In genomic region chr20:37408202-37408929, GRCh38 we compare ENCODE assay signal across 18 cellular contexts.
DNase-seq lines count a peak whose midpoint lies in the region; ATAC-seq and TF ChIP-seq lines count a peak whose summit lies in the region.
"Had no signal": no experiment of that assay in that cellular context is flagged by ENCODE, and none has a peak within 500 bp of the region (broad histone marks: within the 10 kb centered on the region; RNA-seq: fewer than 3 reads in every experiment).

No MANE protein-coding gene starts in this region.

- intact Hi-C loops in activated naive CD4-positive, alpha-beta T cell treated with anti-CD3 and anti-CD28 coated beads for 36 hours (cut with micrococcal nuclease): loop anchor here (5.0 kb wide), 1 partner anchor 119 kb away; the partner anchor contains the start of gene BLCAP

- no peak overlapping the region for H2AFZ ChIP-seq in smooth muscle cell (ENCODE audit: low read depth)

- no peaks in the 10 kb centered on the region for H3K4me1 ChIP-seq in RWPE2 (ENCODE audit: insufficient read depth, poor library complexity, severe bottlenecking)
- H3K4me1 ChIP-seq in smooth muscle cell (ENCODE audit: low read depth): peaks cover 35% of the 10 kb centered on the region

- peaks cover 16% of the 10 kb centered on the region for H3K4me1 Mint-ChIP-seq in activated naive CD4-positive, alpha-beta T cell treated with anti-CD3 and anti-CD28 coated beads, Interleukin-2, amount 50 U/mL, for 24 hours
- H3K4me1 Mint-ChIP-seq in activated naive CD4-positive, alpha-beta T cell treated with anti-CD3 and anti-CD28 coated beads for 36 hours (ENCODE audit: low read depth): peaks cover 12% of the 10 kb centered on the region

- no peak overlapping the region for H3K9ac ChIP-seq in smooth muscle cell (ENCODE audit: low read depth)

- peaks cover 3% of the 10 kb centered on the region; the same call in 1 of the 2 replicates for H3K36me3 ChIP-seq in RWPE2 (ENCODE audit: low read depth)
- no peaks in the 10 kb centered on the region for H3K36me3 ChIP-seq in smooth muscle cell (ENCODE audit: low read depth)
- H3K36me3 ChIP-seq: thyroid gland had no signal

- H3K9me3 Mint-ChIP-seq in activated naive CD4-positive, alpha-beta T cell treated with anti-CD3 and anti-CD28 coated beads, Interleukin-2, amount 50 U/mL, for 24 hours: no peaks in the 10 kb centered on the region
- H3K9me3 Mint-ChIP-seq in activated naive CD4-positive, alpha-beta T cell treated with anti-CD3 and anti-CD28 coated beads for 36 hours: no peaks in the 10 kb centered on the region
- H3K9me3 Mint-ChIP-seq: activated CD8-positive, alpha-beta T cell treated with anti-CD3 and anti-CD28 coated beads for 36 hours; IgD-negative memory B cell; T-helper 1 cell treated with Interleukin-12 subunit alpha and Interleukin-12 subunit beta and Interleukin-4 antibody, amounts not matched to agents 30 μg/mL and 1 μg/mL, for 36 hours had no signal

- no peaks in the 10 kb centered on the region for H3K27me3 ChIP-seq in RWPE2 (ENCODE audit: insufficient read depth, poor library complexity, severe bottlenecking)
- no peaks in the 10 kb centered on the region for H3K27me3 ChIP-seq in smooth muscle cell (ENCODE audit: low read depth)
- H3K27me3 ChIP-seq: thyroid gland had no signal

- ATAC-seq in RWPE2 (ENCODE audit: low read depth) (no peak), omental fat pad (ENCODE audit: low FRiP score) (no peak)
- ATAC-seq: lower lobe of right lung had no signal

- H3K27ac ChIP-seq in RWPE2 (ENCODE audit: poor library complexity, severe bottlenecking) (no peak overlapping the region), smooth muscle cell (ENCODE audit: low read depth) (no peak overlapping the region)
- H3K27ac ChIP-seq: lower lobe of right lung, thyroid gland had no signal

- H3F3A ChIP-seq in smooth muscle cell (ENCODE audit: low read depth): peaks cover 14% of the 10 kb centered on the region

- no peaks in the 10 kb centered on the region for H3K36me3 Mint-ChIP-seq in activated naive CD4-positive, alpha-beta T cell treated with anti-CD3 and anti-CD28 coated beads, Interleukin-2, amount 50 U/mL, for 24 hours
- no peaks in the 10 kb centered on the region for H3K36me3 Mint-ChIP-seq in activated naive CD4-positive, alpha-beta T cell treated with anti-CD3 and anti-CD28 coated beads for 36 hours (ENCODE audit: low read depth)
- H3K36me3 Mint-ChIP-seq: IgD-negative memory B cell had no signal

- DNase-seq in activated naive CD4-positive, alpha-beta T cell treated with anti-CD3 and anti-CD28 coated beads for 36 hours: no peak
- DNase-seq in RWPE2 (ENCODE audit: low spot score): peak; percentile 75
- DNase-seq in fibroblast of the aortic adventitia (ENCODE audit: low read depth): peak; percentile 31
- DNase-seq in smooth muscle cell (lab: John Stamatoyannopoulos, UW; ENCODE audit: unreplicated experiment): no peak
- DNase-seq in omental fat pad (ENCODE audit: low spot score): no peak
- no peak for DNase-seq in NCI-H524 treated with DMSO at 0.1 percent for 48 hours (lab: John Stamatoyannopoulos, UW)
- DNase-seq in EL: no peak
- DNase-seq: activated T-cell treated with anti-CD3 and anti-CD28 coated beads, Interleukin-2, amount 50 U/mL, for 48 hours; lower lobe of right lung; SHP77 treated with DMSO at 0.1 percent for 48 hours; stimulated activated CD4-positive, alpha-beta T cell treated with anti-CD3 and anti-CD28 coated beads, Interleukin-15, amount 100 ng/mL, for 24 hours; stimulated activated naive CD4-positive, alpha-beta T cell; thyroid gland had no signal

- no peaks in the 10 kb centered on the region for H3K79me2 ChIP-seq in smooth muscle cell (ENCODE audit: low read depth)

- WGBS in smooth muscle cell (ENCODE audit: low lambda C conversion rate): 62% methylated on average over 19 of the region's 19 CpGs

- H3K4me3 ChIP-seq in RWPE2 (ENCODE audit: severe bottlenecking) (no peak overlapping the region), fibroblast of the aortic adventitia (ENCODE audit: low read depth, low read length) (no peak overlapping the region), smooth muscle cell (no peak overlapping the region)
- H3K4me3 ChIP-seq: lower lobe of right lung, thyroid gland had no signal

- CTCF ChIA-PET in activated naive CD4-positive, alpha-beta T cell treated with anti-CD3 and anti-CD28 coated beads for 36 hours (lab: Charles Lee): no interaction called here

- H3K4me3 Mint-ChIP-seq in activated naive CD4-positive, alpha-beta T cell treated with anti-CD3 and anti-CD28 coated beads, Interleukin-2, amount 50 U/mL, for 24 hours: peak overlapping the region; percentile 35
- H3K4me3 Mint-ChIP-seq in activated naive CD4-positive, alpha-beta T cell treated with anti-CD3 and anti-CD28 coated beads for 36 hours: no peak overlapping the region

- TF ChIP-seq CTCF in RWPE2 (IDR thresholded peaks at IDR 0.05; ENCODE audit: poor library complexity, severe bottlenecking) (no peak), fibroblast of the aortic adventitia (IDR thresholded peaks at IDR 0.05; ENCODE audit: insufficient read depth, low read length) (no peak), smooth muscle cell (IDR thresholded peaks at IDR 0.05; ENCODE audit: borderline replicate concordance, insufficient read depth, poor library complexity, severe bottlenecking) (no peak), omental fat pad (IDR thresholded peaks at IDR 0.05) (no peak)

- peaks cover 17% of the 10 kb centered on the region for H3K27me3 Mint-ChIP-seq in activated naive CD4-positive, alpha-beta T cell treated with anti-CD3 and anti-CD28 coated beads, Interleukin-2, amount 50 U/mL, for 24 hours
- peaks cover 20% of the 10 kb centered on the region for H3K27me3 Mint-ChIP-seq in activated naive CD4-positive, alpha-beta T cell treated with anti-CD3 and anti-CD28 coated beads for 36 hours (ENCODE audit: low read depth)

- H3K4me2 ChIP-seq in smooth muscle cell: peak overlapping the region; percentile 26

- H3K27ac Mint-ChIP-seq in activated naive CD4-positive, alpha-beta T cell treated with anti-CD3 and anti-CD28 coated beads, Interleukin-2, amount 50 U/mL, for 24 hours: no peak overlapping the region
- H3K27ac Mint-ChIP-seq in activated naive CD4-positive, alpha-beta T cell treated with anti-CD3 and anti-CD28 coated beads for 36 hours: no peak overlapping the region
- H3K27ac Mint-ChIP-seq: activated CD8-positive, alpha-beta T cell treated with anti-CD3 and anti-CD28 coated beads for 36 hours; CD14-positive monocyte; T-helper 1 cell treated with Interleukin-12 subunit alpha and Interleukin-12 subunit beta and Interleukin-4 antibody, amounts not matched to agents 30 μg/mL and 1 μg/mL, for 36 hours had no signal

- no peaks in the 10 kb centered on the region for H4K20me1 ChIP-seq in smooth muscle cell (ENCODE audit: low read depth)

- H3K9me3 ChIP-seq in RWPE2 (ENCODE audit: severe bottlenecking) (no peaks in the 10 kb centered on the region), smooth muscle cell (replicated peaks; ENCODE audit: low read depth) (no peaks in the 10 kb centered on the region)
- H3K9me3 ChIP-seq: lower lobe of right lung, thyroid gland had no signal

Comparison
In these comparisons a context has a peak if more than half of its experiments do, and no peak if none do; other contexts are left out.
1. DNase-seq: peak in RWPE2 (single experiment) and fibroblast of the aortic adventitia (single experiment); none in activated naive CD4-positive, alpha-beta T cell treated with anti-CD3 and anti-CD28 coated beads for 36 hours (single experiment), smooth muscle cell (single experiment), omental fat pad (single experiment), NCI-H524 treated with DMSO at 0.1 percent for 48 hours (single experiment) and EL (single experiment).